Comparison of ENCODE assay signal across 8 cellular contexts in genomic region chr7:103279636-103279962, GRCh38. TPM values are rescaled to one million over a fixed set of nuclear protein-coding genes. Genes with fewer than 3 reads are reported as not detected.
DNase-seq lines count a peak whose midpoint lies in the region; ATAC-seq and TF ChIP-seq lines count a peak whose summit lies in the region.
"Not testable (repeated sequence)": the region's sequence is repeated elsewhere in the genome, so short reads cannot be mapped to it uniquely, and the experiment has no call there.

No MANE protein-coding gene starts in this region.

- DNase-seq in NCI-H82 (lab: John Stamatoyannopoulos, UW) (peak; percentile 62), superior temporal gyrus (ENCODE audit: extremely low spot score) (peak; percentile 27)
- peak; percentile 41 for DNase-seq in activated naive CD4-positive, alpha-beta T cell treated with anti-CD3 and anti-CD28 coated beads for 36 hours
- DNase-seq in fibroblast of pulmonary artery (ENCODE audit: low read depth): not testable (repeated sequence)

- not testable (repeated sequence) for H3K4me1 ChIP-seq in ES-I3 (ENCODE audit: insufficient read depth, low read length); mucosa of rectum (ENCODE audit: control insufficient read depth in 2 of 2, insufficient read depth in 2 of 2, low read length in 2 of 2)

- H3K9me3 Mint-ChIP-seq in activated naive CD4-positive, alpha-beta T cell treated with anti-CD3 and anti-CD28 coated beads for 36 hours: not testable (repeated sequence)

- intact Hi-C loops in activated naive CD4-positive, alpha-beta T cell treated with anti-CD3 and anti-CD28 coated beads for 36 hours (cut with micrococcal nuclease): not testable (repeated sequence)

- H3K36me3 Mint-ChIP-seq in activated naive CD4-positive, alpha-beta T cell treated with anti-CD3 and anti-CD28 coated beads for 36 hours (ENCODE audit: low read depth): not testable (repeated sequence)

- not testable (repeated sequence) for H3K27me3 ChIP-seq in mucosa of rectum (ENCODE audit: control insufficient read depth in 2 of 2, insufficient read depth in 2 of 2, low read length in 2 of 2)

- H3K27me3 Mint-ChIP-seq in activated naive CD4-positive, alpha-beta T cell treated with anti-CD3 and anti-CD28 coated beads for 36 hours (ENCODE audit: low read depth): not testable (repeated sequence)

- not testable (repeated sequence) for H3K9me3 ChIP-seq in ES-I3 (ENCODE audit: control insufficient read depth, insufficient read depth, low read length); mucosa of rectum (ENCODE audit: control insufficient read depth in 2 of 2, low read length in 2 of 2)

- ATAC-seq in GM21786 (IDR thresholded peaks at IDR 0.05; ENCODE audit: unreplicated experiment) (peak; percentile 39), HG03520 (IDR thresholded peaks at IDR 0.05; ENCODE audit: unreplicated experiment) (peak; percentile 37)

- H3K27ac ChIP-seq in mucosa of rectum (ENCODE audit: low read depth in 2 of 2, low read length in 2 of 2): not testable (repeated sequence)

- peak overlapping the region; percentile 63; the same call in 1 of the 2 replicates for H3K9ac ChIP-seq in ES-I3 (ENCODE audit: low read depth, low read length)
- peak overlapping the region in 1 of 2 donors; percentile 43 for H3K9ac ChIP-seq in mucosa of rectum (ENCODE audit: low read depth in 1 of 2, low read length in 2 of 2)

- peak overlapping the region; percentile 59 for H3K4me3 ChIP-seq in fibroblast of pulmonary artery (replicated peaks; ENCODE audit: low read depth, low read length)
- H3K4me3 ChIP-seq in mucosa of rectum (ENCODE audit: low read length in 2 of 2): peak overlapping the region; percentile 57 to 61

- CTCF ChIA-PET in activated naive CD4-positive, alpha-beta T cell treated with anti-CD3 and anti-CD28 coated beads for 36 hours (lab: Charles Lee): interaction anchor here (2.3 kb wide), 1 partner anchor 127 kb away, joined by 6 read pairs; no protein-coding TSS in a partner anchor

- H3K4me3 Mint-ChIP-seq in activated naive CD4-positive, alpha-beta T cell treated with anti-CD3 and anti-CD28 coated beads for 36 hours: peak overlapping the region; percentile 94

- not testable (repeated sequence) for TF ChIP-seq CTCF in fibroblast of pulmonary artery (IDR thresholded peaks at IDR 0.05; ENCODE audit: low read length, missing control alignments)

- H3K36me3 ChIP-seq in ES-I3 (ENCODE audit: insufficient read depth, low read length); mucosa of rectum (ENCODE audit: control insufficient read depth in 2 of 2, insufficient read depth in 2 of 2, low read length in 2 of 2): not testable (repeated sequence)

- peak overlapping the region; percentile 74 for H3K27ac Mint-ChIP-seq in activated naive CD4-positive, alpha-beta T cell treated with anti-CD3 and anti-CD28 coated beads for 36 hours

- peaks cover 20% of the 10 kb centered on the region for H3K4me1 Mint-ChIP-seq in activated naive CD4-positive, alpha-beta T cell treated with anti-CD3 and anti-CD28 coated beads for 36 hours (ENCODE audit: low read depth)

RNA-seq across cellular contexts. Expression of gene PMPCB, which starts 17.6 kb away (rescaled TPM):
- total RNA-seq in activated naive CD4-positive, alpha-beta T cell treated with anti-CD3 and anti-CD28 coated beads for 36 hours: 10 to 100 TPM; 83.9 to 90.1 TPM
